In genomic region chr1:143972753-143973326, GRCh38 we compare ENCODE assay signal across 8 cellular contexts. TPM values are rescaled to one million over a fixed set of nuclear protein-coding genes. Genes with fewer than 3 reads are reported as not detected.
DNase-seq lines count a peak whose midpoint lies in the region; ATAC-seq and TF ChIP-seq lines count a peak whose summit lies in the region.
"Not testable (repeated sequence)": the region's sequence is repeated elsewhere in the genome, so short reads cannot be mapped to it uniquely, and the experiment has no call there.
"Had no signal": no experiment of that assay in that cellular context is flagged by ENCODE, and none has a peak within 500 bp of the region (broad histone marks: within the 10 kb centered on the region; RNA-seq: fewer than 3 reads in every experiment).

No MANE protein-coding gene starts in this region.

- H3K27ac ChIP-seq in Panc1 (ENCODE audit: low read length); mammary epithelial cell (ENCODE audit: insufficient read depth, low read depth, low read length): not testable (repeated sequence)

- intact Hi-C loops in Panc1 (cut with micrococcal nuclease; ENCODE audit: unreplicated experiment); mammary epithelial cell (cut with micrococcal nuclease): not testable (repeated sequence)

- H3K9ac ChIP-seq in mammary epithelial cell (ENCODE audit: insufficient read depth, low read length) = not testable (repeated sequence)

- dilution Hi-C loops in mammary epithelial cell (cut with HindIII; ENCODE audit: low sequenced_read_pairs) = not testable (repeated sequence)

- not testable (repeated sequence) for H2AFZ ChIP-seq in mammary epithelial cell (ENCODE audit: low read depth, low read length)

- not testable (repeated sequence) for H3K9me3 Mint-ChIP-seq in naive B cell

- not testable (repeated sequence) for H3K4me3 Mint-ChIP-seq in naive B cell

- not testable (repeated sequence) for H3K4me2 ChIP-seq in mammary epithelial cell (ENCODE audit: insufficient read depth, low read depth, low read length)

- H3K4me3 ChIP-seq in Panc1 (ENCODE audit: low read depth in 2 of 2, low read length in 2 of 2); mammary epithelial cell (replicated peaks in 1 of 3; ENCODE audit: insufficient read depth in 1 of 3, low read depth in 2 of 3, low read length in 3 of 3): not testable (repeated sequence)

- not testable (repeated sequence) for H3K36me3 Mint-ChIP-seq in naive B cell

- not testable (repeated sequence) for H3K27me3 Mint-ChIP-seq in naive B cell

- no CpG with 5 or more reads among the region's 48 CpGs for WGBS in mammary epithelial cell (ENCODE audit: low coverage, missing lambda C conversion rate)

- BruUV-seq in Panc1 (replicated peaks; lab: Mats Ljungman, UMichigan) = TSS peak; percentile 95
- TSS peak; percentile 72 for BruUV-seq in mammary epithelial cell (replicated peaks; lab: Mats Ljungman, UMichigan)

- ATAC-seq in GM18909 (IDR thresholded peaks at IDR 0.05; ENCODE audit: poor library complexity, unreplicated experiment) (peak; percentile 3), GM21515 (IDR thresholded peaks at IDR 0.05; ENCODE audit: unreplicated experiment) (peak; percentile 15), HG02798 (IDR thresholded peaks at IDR 0.05; ENCODE audit: poor library complexity, unreplicated experiment) (peak; percentile 8), HG03159 (IDR thresholded peaks at IDR 0.05; ENCODE audit: unreplicated experiment) (peak; percentile 6), Panc1 (peak; percentile 77), naive B cell (ENCODE audit: low read depth in 2 of 2) (peak; percentile 1 to 2)

- not testable (repeated sequence) for DNase-seq in Panc1 (ENCODE audit: low read depth, low spot score); mammary epithelial cell; naive B cell

- not testable (repeated sequence) for H3K27ac Mint-ChIP-seq in naive B cell

- not testable (repeated sequence) for H3K36me3 ChIP-seq in Panc1 (ENCODE audit: control insufficient read depth, insufficient read depth, low read length); mammary epithelial cell (ENCODE audit: insufficient read depth, low read length)

- H3K9me3 ChIP-seq in Panc1 (ENCODE audit: control insufficient read depth, insufficient read depth, low read depth, low read length); mammary epithelial cell (replicated peaks; ENCODE audit: insufficient read depth, low read length): not testable (repeated sequence)

- POLR2A ChIA-PET in Panc1 (lab: Charles Lee) = not testable (repeated sequence)

- H3K4me1 ChIP-seq in Panc1 (ENCODE audit: control insufficient read depth, insufficient read depth, low read length); mammary epithelial cell (ENCODE audit: insufficient read depth, low read length): not testable (repeated sequence)

- TF ChIP-seq CTCF in Panc1 (IDR thresholded peaks at IDR 0.05); mammary epithelial cell (conservative IDR thresholded peaks at IDR 0.05 in 1 of 2, IDR thresholded peaks at IDR 0.05 in 1 of 2; ENCODE audit: extremely low read depth in 1 of 2, insufficient read depth in 1 of 2, low read depth in 1 of 2, low read length in 2 of 2): not testable (repeated sequence)

- not testable (repeated sequence) for H3K79me2 ChIP-seq in mammary epithelial cell (ENCODE audit: insufficient read depth, low read length)

- H4K20me1 ChIP-seq in mammary epithelial cell (ENCODE audit: insufficient read depth, low read length) = not testable (repeated sequence)

- in situ Hi-C loops in Panc1 (cut with HindIII; ENCODE audit: low pct_unique_long_range_greater_than_20kb, low sequenced_read_pairs); mammary epithelial cell (cut with MboI; ENCODE audit: low sequenced_read_pairs in 2 of 2): not testable (repeated sequence)

- CTCF ChIA-PET in Panc1 (lab: Charles Lee); mammary epithelial cell (lab: Charles Lee; ENCODE audit: low non-redundant PET): not testable (repeated sequence)

- H3K4me1 Mint-ChIP-seq in naive B cell = not testable (repeated sequence)

- not testable (repeated sequence) for H3K27me3 ChIP-seq in Panc1 (ENCODE audit: control insufficient read depth, insufficient read depth, low read length); mammary epithelial cell (ENCODE audit: insufficient read depth, low read length)

RNA-seq across cellular contexts. Expression of gene FAM72C, which starts 1.1 kb away (rescaled TPM):
- total RNA-seq in Panc1 (2021; ENCODE audit: unreplicated experiment) (1.2 TPM), mammary epithelial cell (1 to 10 TPM in 1 of 2 donors, not detected in 1; 3.2 TPM)
- polyA plus RNA-seq in Panc1 (2012; ENCODE audit: insufficient read length) = 0.85 TPM
- polyA plus RNA-seq in mammary epithelial cell (1.0 TPM), naive B cell (ENCODE audit: low read depth in 6 of 6) (under 1 TPM in 1 of 6 donors, not detected in 5; 0.20 TPM)
- 3.4 TPM for polyA minus RNA-seq in mammary epithelial cell
- total RNA-seq: cardiac septum had no signal

Comparison
In these comparisons a context has a peak if more than half of its experiments do, and no peak if none do; other contexts are left out.
1. ATAC-seq: peak in every context shown above with its lines; median percentile 77 in Panc1; 15 in GM21515; 8 in HG02798; 6 in HG03159; 3 in GM18909; 2 in naive B cell.